In genomic region chr21:17688912-17689874, GRCh38 we compare ENCODE assay signal across 9 cellular contexts.
DNase-seq lines count a peak whose midpoint lies in the region; ATAC-seq and TF ChIP-seq lines count a peak whose summit lies in the region.
"Had no signal": no experiment of that assay in that cellular context is flagged by ENCODE, and none has a peak within 500 bp of the region (broad histone marks: within the 10 kb centered on the region; RNA-seq: fewer than 3 reads in every experiment).

No MANE protein-coding gene starts in this region.

- DNase-seq in NCI-H82 (lab: John Stamatoyannopoulos, UW) (peak; percentile 26), NCI-H82 treated with DMSO at 0.1 percent for 48 hours (lab: John Stamatoyannopoulos, UW; ENCODE audit: unreplicated experiment) (no peak), left colon (peak; percentile 27 to 45), SHP77 treated with DMSO at 0.1 percent for 48 hours (lab: John Stamatoyannopoulos, UW) (no peak), retina (no peak)
- DNase-seq in activated naive CD8-positive, alpha-beta T cell treated with anti-CD3 and anti-CD28 coated beads, Interleukin-2, amount 50 U/mL, for 16 hours (ENCODE audit: low read depth, low spot score) = peak; percentile 19
- peak; percentile 4 to 13 for DNase-seq in stimulated activated CD8-positive, alpha-beta memory T cell treated with anti-CD3 and anti-CD28 coated beads, Interleukin-15, amount 100 ng/mL, for 4 hours (ENCODE audit: low read depth in 2 of 2)

- H3K79me2 ChIP-seq in SU-DHL-6 (ENCODE audit: insufficient read depth, low read length) = no peaks in the 10 kb centered on the region

- H3K27me3 ChIP-seq in SU-DHL-6 (ENCODE audit: low read length) = no peaks in the 10 kb centered on the region
- H3K27me3 ChIP-seq: BLaER1 treated with 17β-estradiol and CSF1 and Interleukin-3, amounts not matched to agents 10 nM and 100 nM had no signal

- H3K4me3 ChIP-seq in SU-DHL-6 (ENCODE audit: insufficient read depth, low read length, poor library complexity, severe bottlenecking) = no peak overlapping the region
- H3K4me3 ChIP-seq: BLaER1 treated with 17β-estradiol and CSF1 and Interleukin-3, amounts not matched to agents 10 nM and 100 nM had no signal

- H3K9me3 ChIP-seq in SU-DHL-6 (ENCODE audit: insufficient read depth, low read length) = 0 out of 2 replicates have a peak, but pooled peaks cover 3% of the 10 kb centered on the region

- H4K20me1 ChIP-seq in SU-DHL-6 (ENCODE audit: low read depth, low read length) = no peaks in the 10 kb centered on the region
- H4K20me1 ChIP-seq: BLaER1 treated with 17β-estradiol and CSF1 and Interleukin-3, amounts not matched to agents 10 nM and 100 nM had no signal

- H3K4me2 ChIP-seq in SU-DHL-6 (ENCODE audit: low read depth, low read length, poor library complexity, severe bottlenecking) = peak overlapping the region; percentile 41
- H3K4me2 ChIP-seq: BLaER1 treated with 17β-estradiol and CSF1 and Interleukin-3, amounts not matched to agents 10 nM and 100 nM had no signal

- no peak overlapping the region for H3K9ac ChIP-seq in SU-DHL-6 (ENCODE audit: low read length)
- H3K9ac ChIP-seq: BLaER1 treated with 17β-estradiol and CSF1 and Interleukin-3, amounts not matched to agents 10 nM and 100 nM had no signal

- H3K27ac ChIP-seq in SU-DHL-6 (ENCODE audit: low read depth, low read length) = no peak overlapping the region
- H3K27ac ChIP-seq: BLaER1 treated with 17β-estradiol and CSF1 and Interleukin-3, amounts not matched to agents 10 nM and 100 nM had no signal

- no peaks in the 10 kb centered on the region for H3K9me2 ChIP-seq in SU-DHL-6 (replicated peaks; ENCODE audit: insufficient read depth, low read length)

- H2AFZ ChIP-seq in SU-DHL-6 (ENCODE audit: low read depth, low read length, severe bottlenecking) = peak overlapping the region; percentile 62

- no peaks in the 10 kb centered on the region for H3K36me3 ChIP-seq in SU-DHL-6 (ENCODE audit: low read length)
- H3K36me3 ChIP-seq: BLaER1 treated with 17β-estradiol and CSF1 and Interleukin-3, amounts not matched to agents 10 nM and 100 nM had no signal

- ATAC-seq in left colon = peak; percentile 25

- no peaks in the 10 kb centered on the region for H3F3A ChIP-seq in SU-DHL-6 (ENCODE audit: insufficient read depth)

- peak; percentile 44 for TF ChIP-seq CTCF in SU-DHL-6 (IDR thresholded peaks at IDR 0.05; ENCODE audit: insufficient read depth, low read length, poor library complexity, severe bottlenecking)

- intact Hi-C loops in left colon (cut with DNase I, micrococcal nuclease) = no loop called here

Comparison
In these comparisons a context has a peak if more than half of its experiments do, and no peak if none do; other contexts are left out.
1. DNase-seq: peak in NCI-H82 (single experiment), activated naive CD8-positive, alpha-beta T cell treated with anti-CD3 and anti-CD28 coated beads, Interleukin-2, amount 50 U/mL, for 16 hours (single experiment), left colon (2 of 2) and stimulated activated CD8-positive, alpha-beta memory T cell treated with anti-CD3 and anti-CD28 coated beads, Interleukin-15, amount 100 ng/mL, for 4 hours (2 of 2); none in NCI-H82 treated with DMSO at 0.1 percent for 48 hours (single experiment), SHP77 treated with DMSO at 0.1 percent for 48 hours (single experiment) and retina (single experiment).